In the genomic region with DNA sequence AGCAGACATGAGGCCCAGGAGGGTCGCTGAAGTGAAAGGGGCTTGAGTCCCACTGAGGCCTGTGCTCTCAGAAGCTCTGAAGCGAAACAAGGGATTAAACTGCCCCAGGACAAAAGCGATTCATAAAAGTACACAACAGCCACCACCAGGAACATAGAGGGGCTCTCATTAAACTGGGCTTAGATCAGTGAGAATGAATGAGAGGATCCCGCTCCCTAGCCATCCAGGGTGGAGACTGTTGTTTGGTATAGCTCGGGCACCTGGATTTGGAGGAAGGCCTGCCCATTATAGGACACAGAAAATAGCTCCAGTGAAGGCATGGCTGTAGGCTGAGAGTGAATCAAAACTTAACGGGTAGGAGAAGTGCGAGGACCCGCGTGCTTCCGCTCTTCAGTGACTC, we compare ENCODE assay signal across 17 cellular contexts.
"Had no signal": no experiment of that assay in that cellular context is flagged by ENCODE, and none has a peak within 500 bp of the region (broad histone marks: within the 10 kb centered on the region; RNA-seq: fewer than 3 reads in every experiment).

No MANE protein-coding gene starts in this region.

- DNase-seq: caudate nucleus; cortex of kidney; dorsolateral prefrontal cortex; effector memory CD4-positive, alpha-beta T cell; gastrocnemius medialis; heart right ventricle; hypothalamus; kidney glomerular epithelial cell; naive thymus-derived CD8-positive, alpha-beta T cell; stimulated activated CD4-positive, alpha-beta T cell treated with anti-CD3 and anti-CD28 coated beads, Interleukin-4, amount 100 ng/mL, for 24 hours; stomach had no signal

- H3K27ac Mint-ChIP-seq: stimulated activated memory B cell treated with anti-CD40 and anti-IgM and Interleukin-4, amounts not matched to agents 10 μg/mL and 1 μg/mL and 100 μg/mL, for 72 hours had no signal

- H3K36me3 ChIP-seq: gastrocnemius medialis, heart right ventricle, right lobe of liver, stomach had no signal

- ATAC-seq: esophagus mucosa; gastrocnemius medialis; heart right ventricle; naive thymus-derived CD8-positive, alpha-beta T cell; stimulated activated memory B cell treated with anti-CD40 and anti-IgM and Interleukin-4, amounts not matched to agents 10 μg/mL and 1 μg/mL and 100 μg/mL, for 72 hours had no signal

- H3K4me3 ChIP-seq: dorsolateral prefrontal cortex, gastrocnemius medialis, heart right ventricle, mucosa of descending colon, right lobe of liver, stomach had no signal

- H3K36me3 Mint-ChIP-seq: naive thymus-derived CD8-positive, alpha-beta T cell had no signal

- H3K9me3 Mint-ChIP-seq: naive thymus-derived CD8-positive, alpha-beta T cell; stimulated activated memory B cell treated with anti-CD40 and anti-IgM and Interleukin-4, amounts not matched to agents 10 μg/mL and 1 μg/mL and 100 μg/mL, for 72 hours had no signal

- H3K27me3 ChIP-seq: dorsolateral prefrontal cortex, gastrocnemius medialis, right lobe of liver, stomach had no signal

- H3K4me3 Mint-ChIP-seq: naive thymus-derived CD8-positive, alpha-beta T cell; stimulated activated memory B cell treated with anti-CD40 and anti-IgM and Interleukin-4, amounts not matched to agents 10 μg/mL and 1 μg/mL and 100 μg/mL, for 72 hours had no signal

- H3K27me3 Mint-ChIP-seq: naive thymus-derived CD8-positive, alpha-beta T cell; stimulated activated memory B cell treated with anti-CD40 and anti-IgM and Interleukin-4, amounts not matched to agents 10 μg/mL and 1 μg/mL and 100 μg/mL, for 72 hours had no signal

- H3K27ac ChIP-seq: gastrocnemius medialis, heart right ventricle, right lobe of liver, stomach had no signal

- FAIRE-seq: endometrium, islet of Langerhans had no signal

- H3K9me3 ChIP-seq: gastrocnemius medialis, heart right ventricle, mucosa of descending colon, right lobe of liver, stomach had no signal
